ENCODE assay signal across 2 cellular contexts in genomic region chr17:72661093-72661944, GRCh38.
TF ChIP-seq lines count a peak whose summit lies in the region.

No MANE protein-coding gene starts in this region.

TF ChIP-seq in SK-N-SH, 30 proteins besides CTCF, POLR2A, EP300 and RAD21 (continued from another document):
- no peak for TF ChIP-seq REST (IDR thresholded peaks at IDR 0.05; ENCODE audit: low read depth, low read length)
- TF ChIP-seq CHD2 (IDR thresholded peaks at IDR 0.05; ENCODE audit: low read length, partially characterized antibody) = no peak
- TF ChIP-seq MXI1 (IDR thresholded peaks at IDR 0.05; ENCODE audit: low read depth, low read length) = peak; percentile 49; the same call in 1 of the 2 replicates
- TF ChIP-seq GATA2 (CRISPR knock-in tag; IDR thresholded peaks at IDR 0.05) = peak; percentile 85
- no peak for TF ChIP-seq FOSL2 (IDR thresholded peaks at IDR 0.05; ENCODE audit: borderline replicate concordance, low read depth)
- TF ChIP-seq RFX5 (IDR thresholded peaks at IDR 0.05; ENCODE audit: low read length) = no peak

TF ChIP-seq in SK-N-SH treated with all-trans-retinoic acid at 6 μM for 48 hours, 23 proteins besides CTCF, POLR2A, EP300 and RAD21 (continued from another document):
- TF ChIP-seq CSDC2 (CRISPR knock-in tag; IDR thresholded peaks at IDR 0.05) = no peak
